In genomic region chr14:44889600-44890479, GRCh38 we compare ENCODE assay signal across 28 cellular contexts.
A peak's percentile ranks its signal among the peaks of the same experiment; 100 is the strongest.
DNase-seq lines count a peak whose midpoint lies in the region; ATAC-seq and TF ChIP-seq lines count a peak whose summit lies in the region.
"Had no signal": no experiment of that assay in that cellular context is flagged by ENCODE, and none has a peak within 500 bp of the region (broad histone marks: within the 10 kb centered on the region; RNA-seq: fewer than 3 reads in every experiment).

No MANE protein-coding gene starts in this region.

- H3K9me3 ChIP-seq in HEK293 (ENCODE audit: control insufficient read depth, insufficient read depth, low read depth, low read length), result no peaks in the 10 kb centered on the region
- H3K9me3 ChIP-seq in hepatocyte (ENCODE audit: low read depth), result no peaks in the 10 kb centered on the region
- H3K9me3 ChIP-seq in neural progenitor cell (ENCODE audit: low read depth), result no peaks in the 10 kb centered on the region
- H3K9me3 ChIP-seq: A549, SK-N-SH had no signal

- no peaks in the 10 kb centered on the region for H3K9me2 ChIP-seq in hepatocyte (replicated peaks; ENCODE audit: insufficient read depth)
- H3K9me2 ChIP-seq: SK-N-SH had no signal

- H3K4me3 ChIP-seq in HEK293 (ENCODE audit: low read depth, low read length), result no peak overlapping the region
- no peak overlapping the region for H3K4me3 ChIP-seq in hepatocyte
- H3K4me3 ChIP-seq in foreskin fibroblast (ENCODE audit: low read depth in 1 of 2, low read length in 2 of 2), result no peak overlapping the region
- no peak overlapping the region for H3K4me3 ChIP-seq in neural progenitor cell
- H3K4me3 ChIP-seq: A549; BLaER1 treated with 17β-estradiol and CSF1 and Interleukin-3, amounts not matched to agents 10 nM and 100 nM; GM23338 had no signal

- H3K4me2 ChIP-seq in hepatocyte, result no peak overlapping the region
- H3K4me2 ChIP-seq in neural progenitor cell, result no peak overlapping the region
- H3K4me2 ChIP-seq: A549, GM23338, KMS-11, SK-N-SH had no signal

- DNase-seq in NCI-H69 (lab: John Stamatoyannopoulos, UW) (peak; percentile 26), hepatocyte (ENCODE audit: low spot score) (no peak), foreskin fibroblast (no peak), neural progenitor cell (ENCODE audit: low spot score) (no peak)
- no peak for DNase-seq in stimulated activated effector memory CD8-positive, alpha-beta T cell treated with anti-CD3 and anti-CD28 coated beads, Interleukin-12 subunit alpha, Interleukin-12 subunit beta, amount 100 ng/mL, for 72 hours (ENCODE audit: low spot score in 2 of 2)
- no peak for DNase-seq in stimulated activated CD4-positive, alpha-beta T cell treated with anti-CD3 and anti-CD28 coated beads, Interleukin-4, amount 100 ng/mL, for 4 hours
- DNase-seq: AML-193; CD4-positive, alpha-beta memory T cell; COR-L47; DMS53; H9; HFFc6; IMR-90; MM.1S; NCI-H1417; NCI-H1694; NCI-H2081 treated with DMSO at 0.1 percent for 48 hours; NCI-H2171; NCI-H345; NCI-H510A treated with DMSO at 0.1 percent for 48 hours; NCI-H748 treated with DMSO at 0.1 percent for 48 hours; SK-N-SH; SW 1271 had no signal

- H3K27ac Mint-ChIP-seq in stimulated activated effector memory CD8-positive, alpha-beta T cell treated with anti-CD3 and anti-CD28 coated beads, Interleukin-12 subunit alpha, Interleukin-12 subunit beta, amount 100 ng/mL, for 72 hours, result no peak overlapping the region
- no peak overlapping the region for H3K27ac Mint-ChIP-seq in neural progenitor cell
- H3K27ac Mint-ChIP-seq: GM23338, H9, HFFc6 had no signal

- peak; percentile 41 for ATAC-seq in stimulated activated effector memory CD8-positive, alpha-beta T cell treated with anti-CD3 and anti-CD28 coated beads, Interleukin-12 subunit alpha, Interleukin-12 subunit beta, amount 100 ng/mL, for 72 hours
- ATAC-seq: A549, GM23338 had no signal

- no peaks in the 10 kb centered on the region for H3K27me3 Mint-ChIP-seq in neural progenitor cell (ENCODE audit: insufficient read depth, low read depth)
- H3K27me3 Mint-ChIP-seq: CD4-positive, alpha-beta memory T cell had no signal

- POLR2A ChIA-PET in HEK293 (lab: Yijun Ruan, JAX), result no interaction called here

- H3K36me3 ChIP-seq in HEK293 (ENCODE audit: control insufficient read depth in 2 of 2, insufficient read depth in 1 of 2, low read length in 2 of 2), result no peaks in the 10 kb centered on the region
- no peaks in the 10 kb centered on the region for H3K36me3 ChIP-seq in hepatocyte (replicated peaks; ENCODE audit: insufficient read depth, low read depth)
- H3K36me3 ChIP-seq in neural progenitor cell, result no peaks in the 10 kb centered on the region
- H3K36me3 ChIP-seq: BLaER1 treated with 17β-estradiol and CSF1 and Interleukin-3, amounts not matched to agents 10 nM and 100 nM had no signal

- H3K79me2 ChIP-seq in hepatocyte (no peaks in the 10 kb centered on the region), neural progenitor cell (ENCODE audit: low read depth) (no peaks in the 10 kb centered on the region)

- H3K9me3 Mint-ChIP-seq in stimulated activated effector memory CD8-positive, alpha-beta T cell treated with anti-CD3 and anti-CD28 coated beads, Interleukin-12 subunit alpha, Interleukin-12 subunit beta, amount 100 ng/mL, for 72 hours, result peaks cover 3% of the 10 kb centered on the region
- H3K9me3 Mint-ChIP-seq in neural progenitor cell, result no peaks in the 10 kb centered on the region
- H3K9me3 Mint-ChIP-seq: GM23338 had no signal

- H3K27me3 ChIP-seq in hepatocyte (no peaks in the 10 kb centered on the region), neural progenitor cell (no peaks in the 10 kb centered on the region)
- H3K27me3 ChIP-seq: BLaER1 treated with 17β-estradiol and CSF1 and Interleukin-3, amounts not matched to agents 10 nM and 100 nM had no signal

- H3K4me1 Mint-ChIP-seq in stimulated activated effector memory CD8-positive, alpha-beta T cell treated with anti-CD3 and anti-CD28 coated beads, Interleukin-12 subunit alpha, Interleukin-12 subunit beta, amount 100 ng/mL, for 72 hours, result peaks cover 8% of the 10 kb centered on the region
- no peaks in the 10 kb centered on the region for H3K4me1 Mint-ChIP-seq in neural progenitor cell
- H3K4me1 Mint-ChIP-seq: GM23338, H9 had no signal

- H4K20me1 ChIP-seq in hepatocyte (ENCODE audit: insufficient read depth, poor library complexity, severe bottlenecking) (no peaks in the 10 kb centered on the region), neural progenitor cell (ENCODE audit: low read depth) (no peaks in the 10 kb centered on the region)
- H4K20me1 ChIP-seq: BLaER1 treated with 17β-estradiol and CSF1 and Interleukin-3, amounts not matched to agents 10 nM and 100 nM had no signal

- no peak overlapping the region for H3K27ac ChIP-seq in HEK293 (ENCODE audit: extremely low read depth, low read depth, low read length)
- H3K27ac ChIP-seq in hepatocyte, result peak overlapping the region; percentile 17
- H3K27ac ChIP-seq in neural progenitor cell, result no peak overlapping the region
- H3K27ac ChIP-seq: A549; BLaER1 treated with 17β-estradiol and CSF1 and Interleukin-3, amounts not matched to agents 10 nM and 100 nM; KMS-11 had no signal

- no peaks in the 10 kb centered on the region for H3F3A ChIP-seq in neural progenitor cell (ENCODE audit: low read depth)

- CTCF ChIA-PET in HEK293 (lab: Yijun Ruan, JAX), result no interaction called here

- WGBS in hepatocyte (ENCODE audit: low lambda C conversion rate, missing lambda C conversion rate), result 35% methylated on average over 4 of the region's 4 CpGs

- no peak overlapping the region for H3K4me3 Mint-ChIP-seq in stimulated activated effector memory CD8-positive, alpha-beta T cell treated with anti-CD3 and anti-CD28 coated beads, Interleukin-12 subunit alpha, Interleukin-12 subunit beta, amount 100 ng/mL, for 72 hours
- no peak overlapping the region for H3K4me3 Mint-ChIP-seq in neural progenitor cell
- H3K4me3 Mint-ChIP-seq: GM23338, H9, HFFc6 had no signal

- H2AFZ ChIP-seq in hepatocyte (no peak overlapping the region), neural progenitor cell (replicated peaks) (no peak overlapping the region)
- H2AFZ ChIP-seq: GM23338 had no signal

- H3K9ac ChIP-seq in neural progenitor cell, result no peak overlapping the region
- H3K9ac ChIP-seq: BLaER1 treated with 17β-estradiol and CSF1 and Interleukin-3, amounts not matched to agents 10 nM and 100 nM; KMS-11; SK-N-SH had no signal

- TF ChIP-seq CTCF in HEK293 (tag by site-specific recombination; IDR thresholded peaks at IDR 0.05) (no peak), hepatocyte (IDR thresholded peaks at IDR 0.05; ENCODE audit: poor library complexity) (no peak), foreskin fibroblast (IDR thresholded peaks at IDR 0.05; ENCODE audit: low read depth, low read length) (no peak), neural progenitor cell (IDR thresholded peaks at IDR 0.05) (no peak)

- no peaks in the 10 kb centered on the region for H3K36me3 Mint-ChIP-seq in stimulated activated effector memory CD8-positive, alpha-beta T cell treated with anti-CD3 and anti-CD28 coated beads, Interleukin-12 subunit alpha, Interleukin-12 subunit beta, amount 100 ng/mL, for 72 hours
- H3K36me3 Mint-ChIP-seq in neural progenitor cell, result no peaks in the 10 kb centered on the region
- H3K36me3 Mint-ChIP-seq: CD4-positive, alpha-beta memory T cell had no signal

- no peaks in the 10 kb centered on the region for H3K4me1 ChIP-seq in HEK293 (ENCODE audit: control insufficient read depth, insufficient read depth, low read length)
- H3K4me1 ChIP-seq in hepatocyte (ENCODE audit: insufficient read depth), result peaks cover 9% of the 10 kb centered on the region
- H3K4me1 ChIP-seq in neural progenitor cell, result no peaks in the 10 kb centered on the region
- H3K4me1 ChIP-seq: A549 had no signal

TF ChIP-seq in HEK293, 187 proteins besides CTCF, POLR2A, EP300 and RAD21:
- no peak for TF ChIP-seq WT1 (tag by site-specific recombination; IDR thresholded peaks at IDR 0.05)
- peak; percentile 38; the same call in 1 of the 2 replicates for TF ChIP-seq SCRT2 (tag by site-specific recombination; IDR thresholded peaks at IDR 0.05)
